In the genomic region with DNA sequence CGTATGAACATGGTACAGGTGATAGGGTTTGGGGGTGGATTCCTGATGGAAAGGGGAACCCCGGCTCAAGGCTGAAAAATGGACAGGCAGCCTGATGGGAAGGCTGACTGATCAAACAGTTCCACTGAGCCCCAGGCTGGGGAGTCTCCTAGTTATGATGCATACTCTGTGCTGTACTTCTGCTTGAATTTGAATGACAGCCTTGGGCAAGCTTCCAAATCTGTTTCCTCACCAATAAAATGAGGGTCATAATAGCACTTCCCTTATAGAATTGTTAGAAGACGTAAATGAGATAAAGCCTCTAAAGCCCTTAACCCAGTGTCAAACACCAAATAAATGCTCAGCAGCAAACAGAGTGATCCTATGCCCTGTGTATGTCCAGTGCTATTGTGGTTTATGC, we compare ENCODE assay signal across 32 cellular contexts.
"Had no signal": no experiment of that assay in that cellular context is flagged by ENCODE, and none has a peak within 500 bp of the region (broad histone marks: within the 10 kb centered on the region; RNA-seq: fewer than 3 reads in every experiment).

No MANE protein-coding gene starts in this region.

- H3K27me3 ChIP-seq: adrenal gland, body of pancreas, esophagus muscularis mucosa, foreskin keratinocyte, gastrocnemius medialis, heart left ventricle had no signal

- H3K4me1 ChIP-seq: adrenal gland, body of pancreas, esophagus muscularis mucosa, foreskin keratinocyte, gastrocnemius medialis, heart left ventricle had no signal

- H3K4me3 Mint-ChIP-seq: activated B cell treated with CpG ODN at 0.5 μM for 24 hours; activated CD8-positive, alpha-beta memory T cell treated with anti-CD3 and anti-CD28 coated beads, Interleukin-2, amount 10 ng/mL, durations not matched to agents 7 days and 5 days; activated CD8-positive, alpha-beta T cell treated with anti-CD3 and anti-CD28 coated beads, Interleukin-2, amount 10 ng/mL, durations not matched to agents 7 days and 5 days; activated naive CD4-positive, alpha-beta T cell treated with anti-CD3 and anti-CD28 coated beads for 36 hours; activated naive CD4-positive, alpha-beta T cell treated with anti-CD3 and anti-CD28 coated beads, Interleukin-2, amount 50 U/mL, for 24 hours; activated naive CD8-positive, alpha-beta T cell treated with anti-CD3 and anti-CD28 coated beads for 36 hours; activated naive CD8-positive, alpha-beta T cell treated with anti-CD3 and anti-CD28 coated beads, Interleukin-2, amount 50 U/mL, for 24 hours; activated T-helper 1 cell treated with anti-CD3 and anti-CD28 coated beads, Interleukin-12 subunit alpha, Interleukin-12 subunit beta, Interleukin-2, Interleukin-4 antibody, amounts not matched to agents 30 ng/mL and 10 ng/mL and 1 ng/mL, durations not matched to agents 14 hours and 24 hours and 36 hours had no signal

- H3K27ac ChIP-seq: adrenal gland, body of pancreas, esophagus muscularis mucosa, foreskin keratinocyte, gastrocnemius medialis, heart left ventricle, WERI-Rb-1 had no signal

- H3K36me3 Mint-ChIP-seq: activated CD8-positive, alpha-beta memory T cell treated with anti-CD3 and anti-CD28 coated beads, Interleukin-2, amount 10 ng/mL, durations not matched to agents 7 days and 5 days; activated naive CD4-positive, alpha-beta T cell treated with anti-CD3 and anti-CD28 coated beads, Interleukin-2, amount 50 U/mL, for 24 hours had no signal

- H3K27ac Mint-ChIP-seq: activated B cell treated with CpG ODN at 0.5 μM for 24 hours; activated CD8-positive, alpha-beta memory T cell treated with anti-CD3 and anti-CD28 coated beads, Interleukin-2, amount 10 ng/mL, durations not matched to agents 7 days and 5 days; activated CD8-positive, alpha-beta T cell treated with anti-CD3 and anti-CD28 coated beads, Interleukin-2, amount 10 ng/mL, durations not matched to agents 7 days and 5 days; activated naive CD4-positive, alpha-beta T cell treated with anti-CD3 and anti-CD28 coated beads for 36 hours; activated naive CD4-positive, alpha-beta T cell treated with anti-CD3 and anti-CD28 coated beads, Interleukin-2, amount 50 U/mL, for 24 hours; activated naive CD8-positive, alpha-beta T cell treated with anti-CD3 and anti-CD28 coated beads for 36 hours; activated naive CD8-positive, alpha-beta T cell treated with anti-CD3 and anti-CD28 coated beads, Interleukin-2, amount 50 U/mL, for 24 hours; activated T-helper 1 cell treated with anti-CD3 and anti-CD28 coated beads, Interleukin-12 subunit alpha, Interleukin-12 subunit beta, Interleukin-2, Interleukin-4 antibody, amounts not matched to agents 30 ng/mL and 10 ng/mL and 1 ng/mL, durations not matched to agents 14 hours and 24 hours and 36 hours; activated T-helper 2 cell treated with anti-CD3 and anti-CD28 coated beads, Interferon-gamma antibody, Interleukin-2, Interleukin-4, amounts not matched to agents 10 μg/mL and 5 μg/mL and 100 μg/mL, durations not matched to agents 14 hours and 24 hours and 36 hours had no signal

- H3K4me1 Mint-ChIP-seq: activated B cell treated with CpG ODN at 0.5 μM for 24 hours; activated CD8-positive, alpha-beta memory T cell treated with anti-CD3 and anti-CD28 coated beads, Interleukin-2, amount 10 ng/mL, durations not matched to agents 7 days and 5 days; activated naive CD4-positive, alpha-beta T cell treated with anti-CD3 and anti-CD28 coated beads, Interleukin-2, amount 50 U/mL, for 24 hours; activated naive CD8-positive, alpha-beta T cell treated with anti-CD3 and anti-CD28 coated beads for 36 hours; activated naive CD8-positive, alpha-beta T cell treated with anti-CD3 and anti-CD28 coated beads, Interleukin-2, amount 50 U/mL, for 24 hours had no signal

- ATAC-seq: activated CD4-positive, CD25-positive, alpha-beta regulatory T cell treated with anti-CD3 and anti-CD28 coated beads, Interleukin-2, amount 50 U/mL, for 24 hours; activated CD8-positive, alpha-beta memory T cell treated with anti-CD3 and anti-CD28 coated beads, Interleukin-2, amount 10 ng/mL, durations not matched to agents 7 days and 5 days; activated CD8-positive, alpha-beta T cell treated with anti-CD3 and anti-CD28 coated beads, Interleukin-2, amount 10 ng/mL, durations not matched to agents 7 days and 5 days; activated naive CD8-positive, alpha-beta T cell treated with anti-CD3 and anti-CD28 coated beads, Interleukin-2, amount 50 U/mL, for 24 hours; body of pancreas; foreskin keratinocyte; gastrocnemius medialis; heart left ventricle had no signal

- H3K4me3 ChIP-seq: adrenal gland, body of pancreas, esophagus muscularis mucosa, gastrocnemius medialis, heart left ventricle had no signal

- H3K9me3 Mint-ChIP-seq: activated naive CD4-positive, alpha-beta T cell treated with anti-CD3 and anti-CD28 coated beads, Interleukin-2, amount 50 U/mL, for 24 hours had no signal

- H3K36me3 ChIP-seq: adrenal gland, esophagus muscularis mucosa, gastrocnemius medialis, heart left ventricle, WERI-Rb-1 had no signal

- H3K27me3 Mint-ChIP-seq: activated CD8-positive, alpha-beta memory T cell treated with anti-CD3 and anti-CD28 coated beads, Interleukin-2, amount 10 ng/mL, durations not matched to agents 7 days and 5 days; activated naive CD4-positive, alpha-beta T cell treated with anti-CD3 and anti-CD28 coated beads, Interleukin-2, amount 50 U/mL, for 24 hours; activated naive CD8-positive, alpha-beta T cell treated with anti-CD3 and anti-CD28 coated beads for 36 hours; activated naive CD8-positive, alpha-beta T cell treated with anti-CD3 and anti-CD28 coated beads, Interleukin-2, amount 50 U/mL, for 24 hours had no signal

- DNase-seq: activated B cell treated with CpG ODN at 0.5 μM for 24 hours; activated CD4-positive, alpha-beta T cell treated with anti-CD3 and anti-CD28 coated beads for 48 hours; activated CD4-positive, alpha-beta T cell treated with anti-CD3 and anti-CD28 coated beads, Interleukin-2, amount 50 U/mL, for 1 hour; activated CD4-positive, alpha-beta T cell treated with anti-CD3 and anti-CD28 coated beads, Interleukin-2, amount 50 U/mL, for 48 hours; activated CD8-positive, alpha-beta memory T cell treated with anti-CD3 and anti-CD28 coated beads, Interleukin-2, amount 10 ng/mL, durations not matched to agents 7 days and 5 days; activated CD8-positive, alpha-beta memory T cell treated with anti-CD3 and anti-CD28 coated beads, Interleukin-2, amount 50 U/mL, for 4 hours; activated CD8-positive, alpha-beta T cell treated with anti-CD3 and anti-CD28 coated beads, Interleukin-2, amount 10 ng/mL, durations not matched to agents 7 days and 5 days; activated effector memory CD4-positive, alpha-beta T cell treated with anti-CD3 and anti-CD28 coated beads, Interleukin-2, amount 50 U/mL, for 16 hours; activated naive CD4-positive, alpha-beta T cell treated with anti-CD3 and anti-CD28 coated beads for 36 hours; activated naive CD8-positive, alpha-beta T cell treated with anti-CD3 and anti-CD28 coated beads for 36 hours; activated naive CD8-positive, alpha-beta T cell treated with anti-CD3 and anti-CD28 coated beads, Interleukin-2, amount 50 U/mL, for 24 hours; activated T-cell treated with anti-CD3 and anti-CD28 coated beads, Interleukin-2, amount 50 U/mL, for 1 hour; activated T-cell treated with anti-CD3 and anti-CD28 coated beads, Interleukin-2, amount 50 U/mL, for 48 hours; adrenal gland; amygdala; aorta; body of pancreas; caudate nucleus; cortex of kidney; effector CD8-positive, alpha-beta T cell; erythroblast; foreskin keratinocyte; gastrocnemius medialis; glutamatergic neuron; heart left ventricle; T-helper 2 cell; WERI-Rb-1 had no signal

- H3K9me3 ChIP-seq: adrenal gland, body of pancreas, gastrocnemius medialis had no signal
